In the genomic region with DNA sequence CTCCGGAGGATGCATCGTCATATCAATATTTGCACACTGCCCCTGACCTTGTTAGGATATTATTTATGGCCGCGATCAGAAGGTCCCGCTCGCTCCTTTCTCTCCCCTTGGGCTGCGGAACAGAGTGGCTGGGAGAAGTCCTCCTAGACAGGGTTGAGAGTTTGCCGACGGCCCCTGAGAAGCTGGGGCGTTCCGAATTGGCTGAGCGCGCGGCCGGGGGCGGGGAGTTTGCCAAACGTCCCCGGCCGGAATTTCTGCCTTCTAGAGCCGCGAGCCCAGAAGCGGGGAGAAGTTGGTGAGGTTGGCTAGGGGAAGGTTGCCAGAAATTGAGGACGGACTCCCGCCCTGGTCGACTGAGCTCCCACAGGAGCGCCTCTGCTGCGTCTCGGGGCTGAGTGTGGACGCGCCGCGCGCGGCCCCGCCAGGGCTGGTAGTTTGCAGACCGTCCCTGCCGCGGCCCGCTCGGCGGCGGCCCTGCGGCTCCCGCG, we compare ENCODE assay signal across 8 cellular contexts.
DNase-seq lines count a peak whose midpoint lies in the region; ATAC-seq and TF ChIP-seq lines count a peak whose summit lies in the region.

No MANE protein-coding gene starts in this region.

- H3K27me3 ChIP-seq in right atrium auricular region (no peaks in the 10 kb centered on the region), uterus (no peaks in the 10 kb centered on the region)

- H3K9me3 ChIP-seq in right atrium auricular region (no peaks in the 10 kb centered on the region), uterus (no peaks in the 10 kb centered on the region)

- H3K4me1 Mint-ChIP-seq in T-helper 1 cell treated with Interleukin-12 subunit alpha and Interleukin-12 subunit beta and Interleukin-4 antibody, amounts not matched to agents 30 μg/mL and 1 μg/mL, for 36 hours (ENCODE audit: low read depth) = peaks cover 31% of the 10 kb centered on the region

- no peak for TF ChIP-seq CTCF in right atrium auricular region (IDR thresholded peaks at IDR 0.05)
- peak in 1 of 4 experiments; percentile 13 for TF ChIP-seq CTCF in uterus (IDR thresholded peaks at IDR 0.05)

- H3K36me3 ChIP-seq in right atrium auricular region (no peaks in the 10 kb centered on the region), uterus (no peaks in the 10 kb centered on the region)

- peak; percentile 60 for DNase-seq in NCI-H1436 treated with DMSO at 0.1 percent for 48 hours (lab: John Stamatoyannopoulos, UW)
- peak; percentile 30 to 93 (median 84) for DNase-seq in amygdala (lab: John Stamatoyannopoulos, UW)
- peak; percentile 90 for DNase-seq in right atrium auricular region (ENCODE audit: low spot score)
- DNase-seq in pulmonary artery endothelial cell (ENCODE audit: low read depth, low spot score) = peak; percentile 81
- peak; percentile 86 to 87 for DNase-seq in uterus

- H3K27ac ChIP-seq in right atrium auricular region (peak overlapping the region; percentile 89 to 94), uterus (peak overlapping the region; percentile 88 to 91)

- intact Hi-C loops in uterus (cut with DNase I; ENCODE audit: low total_unique reads) = loop anchor here (5.0 kb wide), 1 partner anchor 293 kb away; no protein-coding TSS in a partner anchor

- peak overlapping the region; percentile 77 to 83 for H3K4me3 ChIP-seq in right atrium auricular region
- peak overlapping the region; percentile 69 to 75 for H3K4me3 ChIP-seq in uterus

- H3K27me3 Mint-ChIP-seq in T-helper 1 cell treated with Interleukin-12 subunit alpha and Interleukin-12 subunit beta and Interleukin-4 antibody, amounts not matched to agents 30 μg/mL and 1 μg/mL, for 36 hours (ENCODE audit: low read depth) = peaks cover 26% of the 10 kb centered on the region

- TF ChIP-seq POLR2A in GM15510 (IDR thresholded peaks at IDR 0.05; ENCODE audit: borderline replicate concordance, extremely low read depth, insufficient read length) (peak; percentile 66), uterus (IDR thresholded peaks at IDR 0.05) (peak; percentile 73 to 75)

- H3K9me3 Mint-ChIP-seq in T-helper 1 cell treated with Interleukin-12 subunit alpha and Interleukin-12 subunit beta and Interleukin-4 antibody, amounts not matched to agents 30 μg/mL and 1 μg/mL, for 36 hours = no peaks in the 10 kb centered on the region

- H3K36me3 Mint-ChIP-seq in T-helper 1 cell treated with Interleukin-12 subunit alpha and Interleukin-12 subunit beta and Interleukin-4 antibody, amounts not matched to agents 30 μg/mL and 1 μg/mL, for 36 hours (ENCODE audit: low read depth) = no peaks in the 10 kb centered on the region

- H3K27ac Mint-ChIP-seq in T-helper 1 cell treated with Interleukin-12 subunit alpha and Interleukin-12 subunit beta and Interleukin-4 antibody, amounts not matched to agents 30 μg/mL and 1 μg/mL, for 36 hours = peak overlapping the region; percentile 94

- ATAC-seq in HG02798 (IDR thresholded peaks at IDR 0.05; ENCODE audit: poor library complexity, unreplicated experiment) = peak; percentile 71

- H3K4me3 Mint-ChIP-seq in T-helper 1 cell treated with Interleukin-12 subunit alpha and Interleukin-12 subunit beta and Interleukin-4 antibody, amounts not matched to agents 30 μg/mL and 1 μg/mL, for 36 hours = peak overlapping the region; percentile 96

- H3K4me1 ChIP-seq in right atrium auricular region (peaks cover 0 to 51% of the 10 kb centered on the region in 2 donors), uterus (no peaks in the 10 kb centered on the region)

Comparison
In these comparisons a context has a peak if more than half of its experiments do, and no peak if none do; other contexts are left out.
1. Peak in every context shown above with its lines: DNase-seq, ATAC-seq, H3K4me3 ChIP-seq and H3K27ac ChIP-seq.